ENCODE assay signal across 23 cellular contexts in genomic region chr12:14278294-14278953, GRCh38.
DNase-seq lines count a peak whose midpoint lies in the region; ATAC-seq, FAIRE-seq and TF ChIP-seq lines count a peak whose summit lies in the region.
"Had no signal": no experiment of that assay in that cellular context is flagged by ENCODE, and none has a peak within 500 bp of the region (broad histone marks: within the 10 kb centered on the region; RNA-seq: fewer than 3 reads in every experiment).

No MANE protein-coding gene starts in this region.

- H3K27me3 Mint-ChIP-seq in CD14-positive monocyte (ENCODE audit: low read depth in 3 of 3), result peaks cover 0 to 6% (median 1%) of the 10 kb centered on the region in 3 donors
- H3K27me3 Mint-ChIP-seq: T-cell had no signal

- no peak for TF ChIP-seq CTCF in HepG2 (CRISPR knock-in tag; IDR thresholded peaks at IDR 0.05)
- TF ChIP-seq CTCF in right lobe of liver (IDR thresholded peaks at IDR 0.05), result no peak
- TF ChIP-seq CTCF in K562 (IDR thresholded peaks at IDR 0.05 in 2 of 3, conservative IDR thresholded peaks at IDR 0.05 in 1 of 3; ENCODE audit: insufficient read depth in 2 of 3, low read depth in 1 of 3, low read length in 3 of 3), result no peak
- TF ChIP-seq CTCF in testis (IDR thresholded peaks at IDR 0.05), result no peak
- TF ChIP-seq CTCF in CD14-positive monocyte (IDR thresholded peaks at IDR 0.05), result no peak

- H3K9ac ChIP-seq in HepG2 (ENCODE audit: insufficient read depth, low read depth, low read length) (no peak overlapping the region), K562 (ENCODE audit: insufficient read depth in 1 of 2, low read depth in 2 of 2, low read length in 2 of 2) (no peak overlapping the region)

- H3K4me2 ChIP-seq in HepG2 (ENCODE audit: low read depth, low read length) (no peak overlapping the region), K562 (ENCODE audit: insufficient read depth, low read length) (no peak overlapping the region)

- in situ Hi-C loops in HepG2 (cut with HindIII; ENCODE audit: extremely low pct_ligation_motif_present, low pct_unique_long_range_greater_than_20kb) (no loop called here), K562 (cut with MboI) (no loop called here)

- ATAC-seq in HepG2, result no peak
- ATAC-seq in right lobe of liver, result no peak
- peak; percentile 36 for ATAC-seq in HG03378 (IDR thresholded peaks at IDR 0.05; ENCODE audit: unreplicated experiment)
- ATAC-seq in K562, result no peak
- ATAC-seq: T-cell had no signal

- no peak for TF ChIP-seq POLR2A in HepG2 (IDR thresholded peaks at IDR 0.05; ENCODE audit: insufficient read depth in 1 of 2, low read depth in 2 of 2, low read length in 2 of 2)
- TF ChIP-seq POLR2A in right lobe of liver (IDR thresholded peaks at IDR 0.05), result no peak
- no peak for TF ChIP-seq POLR2A in K562 (conservative IDR thresholded peaks at IDR 0.05)
- no peak for TF ChIP-seq POLR2A in testis (IDR thresholded peaks at IDR 0.05)

- no peak overlapping the region for H2AFZ ChIP-seq in HepG2 (ENCODE audit: low read length)
- no peak overlapping the region for H2AFZ ChIP-seq in K562 (ENCODE audit: low read depth, low read length)

- POLR2A ChIA-PET in HepG2 (lab: Yijun Ruan, JAX) (no interaction called here), K562 (lab: Yijun Ruan, JAX) (no interaction called here)

- FAIRE-seq in HepG2 (lab: Jason Lieb, UNC) (no peak), K562 (lab: Jason Lieb, UNC) (no peak)
- FAIRE-seq: endometrium, frontal cortex had no signal

- TF ChIP-seq RAD21 in HepG2 (CRISPR knock-in tag; IDR thresholded peaks at IDR 0.05), result no peak
- no peak for TF ChIP-seq RAD21 in K562 (CRISPR knock-in tag; conservative IDR thresholded peaks at IDR 0.05 in 1 of 2, IDR thresholded peaks at IDR 0.05 in 1 of 2)

- H3K36me3 ChIP-seq in HepG2 (replicated peaks in 1 of 2; ENCODE audit: control insufficient read depth in 1 of 2, insufficient read depth in 2 of 2, low read length in 2 of 2), result no peaks in the 10 kb centered on the region
- H3K36me3 ChIP-seq in right lobe of liver, result no peaks in the 10 kb centered on the region
- no peaks in the 10 kb centered on the region for H3K36me3 ChIP-seq in K562 (ENCODE audit: control insufficient read depth, insufficient read depth, low read length)
- no peaks in the 10 kb centered on the region for H3K36me3 ChIP-seq in testis (ENCODE audit: low read depth, missing control alignments)
- H3K36me3 ChIP-seq: sigmoid colon had no signal

- H3K4me3 ChIP-seq in HepG2 (replicated peaks in 1 of 3; ENCODE audit: insufficient read depth in 1 of 3, low read depth in 2 of 3, low read length in 3 of 3) (no peak overlapping the region), right lobe of liver (no peak overlapping the region), K562 (no peak overlapping the region), testis (no peak overlapping the region)
- H3K4me3 ChIP-seq: lung, sigmoid colon had no signal

- H3K79me2 ChIP-seq in HepG2 (ENCODE audit: insufficient read depth, low read length), result no peaks in the 10 kb centered on the region
- no peaks in the 10 kb centered on the region for H3K79me2 ChIP-seq in K562 (ENCODE audit: control insufficient read depth, insufficient read depth, low read length)

- no TSS peak for BruUV-seq in HepG2 (replicated peaks; lab: Mats Ljungman, UMichigan)
- BruUV-seq in K562 (replicated peaks; lab: Mats Ljungman, UMichigan), result no TSS peak

- TF ChIP-seq EP300 in HepG2 (IDR thresholded peaks at IDR 0.05; ENCODE audit: low read depth in 2 of 2, low read length in 2 of 2), result no peak
- no peak for TF ChIP-seq EP300 in HepG2 (CRISPR knock-in tag; IDR thresholded peaks at IDR 0.05; ENCODE audit: borderline replicate concordance)
- no peak for TF ChIP-seq EP300 in K562 (IDR thresholded peaks at IDR 0.05; ENCODE audit: low read length)

- H3K9me3 ChIP-seq in HepG2 (ENCODE audit: low read length), result no peaks in the 10 kb centered on the region
- H3K9me3 ChIP-seq in right lobe of liver, result no peaks in the 10 kb centered on the region
- H3K9me3 ChIP-seq in K562 (replicated peaks; ENCODE audit: control insufficient read depth, insufficient read depth, low read depth, low read length), result peaks cover 9% of the 10 kb centered on the region
- no peaks in the 10 kb centered on the region for H3K9me3 ChIP-seq in testis
- H3K9me3 ChIP-seq: sigmoid colon had no signal

- no peaks in the 10 kb centered on the region for H3K27me3 ChIP-seq in HepG2 (ENCODE audit: control insufficient read depth in 1 of 2, insufficient read depth in 2 of 2, low read length in 2 of 2)
- no peaks in the 10 kb centered on the region for H3K27me3 ChIP-seq in right lobe of liver
- H3K27me3 ChIP-seq in K562 (ENCODE audit: control insufficient read depth in 2 of 2, insufficient read depth in 2 of 2, low read length in 2 of 2), result no peaks in the 10 kb centered on the region
- H3K27me3 ChIP-seq in testis, result no peaks in the 10 kb centered on the region
- H3K27me3 ChIP-seq: sigmoid colon had no signal

- CTCF ChIA-PET in HepG2 (lab: Yijun Ruan, JAX; ENCODE audit: low intra/inter-chr PET ratio, low total read pairs), result no interaction called here
- CTCF ChIA-PET in K562 (lab: Yijun Ruan, JAX; ENCODE audit: low intra/inter-chr PET ratio), result no interaction called here

- H3K27ac Mint-ChIP-seq in CD14-positive monocyte, result no peak overlapping the region
- H3K27ac Mint-ChIP-seq: H9, T-cell had no signal

- peaks cover 2% of the 10 kb centered on the region for H3K4me1 ChIP-seq in HepG2 (ENCODE audit: insufficient read depth, low read length)
- H3K4me1 ChIP-seq in right lobe of liver, result no peaks in the 10 kb centered on the region
- H3K4me1 ChIP-seq in K562 (replicated peaks in 1 of 2; ENCODE audit: control insufficient read depth in 2 of 2, insufficient read depth in 2 of 2, low read length in 2 of 2), result peaks cover 0 to 6% of the 10 kb centered on the region in 2 experiments; a peak in 4 of 5 replicates
- H3K4me1 ChIP-seq in testis, result no peaks in the 10 kb centered on the region

- 0% methylated on average over 1 of the region's 1 CpG for WGBS in HepG2 (ENCODE audit: low lambda C conversion rate)
- WGBS in right lobe of liver (ENCODE audit: insufficient coverage, low coverage, low lambda C conversion rate, missing lambda C conversion rate), result 82% methylated on average over 1 of the region's 1 CpG
- WGBS in K562 (ENCODE audit: insufficient coverage, low coverage, missing lambda C conversion rate), result 63% methylated on average over 1 of the region's 1 CpG
- WGBS in testis, 2 donors, result 40 to 41% methylated on average over 1 of the region's 1 CpG

- no peak overlapping the region for H3K4me3 Mint-ChIP-seq in CD14-positive monocyte
- H3K4me3 Mint-ChIP-seq: H9, neural crest cell, T-cell had no signal

- no peak for DNase-seq in HepG2 (ENCODE audit: low spot score)
- DNase-seq in right lobe of liver, result no peak
- DNase-seq in K562 (ENCODE audit: extremely low read depth in 1 of 4, low spot score in 3 of 4), result no peak
- peak; percentile 43 for DNase-seq in testis
- no peak for DNase-seq in AG08395 (ENCODE audit: low spot score)
- DNase-seq in foreskin melanocyte, result no peak
- DNase-seq in CD14-positive monocyte (ENCODE audit: low spot score), result no peak
- DNase-seq: ACHN; activated CD4-positive, CD25-positive, alpha-beta regulatory T cell; H9; NCI-H2029; NCI-H526 treated with DMSO at 0.1 percent for 48 hours; sigmoid colon; stimulated activated CD4-positive, alpha-beta T cell treated with anti-CD3 and anti-CD28 coated beads, Interleukin-2, amount 100 ng/mL, for 48 hours; stimulated activated CD8-positive, alpha-beta memory T cell treated with anti-CD3 and anti-CD28 coated beads, Interleukin-4, amount 100 ng/mL, for 48 hours; T-cell; trophoblast cell had no signal

- intact Hi-C loops in HepG2 (cut with micrococcal nuclease; ENCODE audit: unreplicated experiment) (no loop called here), right lobe of liver (cut with DNase I) (no loop called here), K562 (cut with micrococcal nuclease) (no loop called here), testis (cut with DNase I; ENCODE audit: low total_unique reads) (no loop called here), CD14-positive monocyte (cut with micrococcal nuclease) (no loop called here)

- H3K9me3 Mint-ChIP-seq in CD14-positive monocyte, result peaks cover 8 to 41% (median 35%) of the 10 kb centered on the region in 7 donors

- no peaks in the 10 kb centered on the region for H3K9me1 ChIP-seq in K562 (ENCODE audit: control insufficient read depth, insufficient read depth, low read length)

- H3K4me1 Mint-ChIP-seq in CD14-positive monocyte, result peaks cover 22% of the 10 kb centered on the region

- H3K27ac ChIP-seq in HepG2 (ENCODE audit: extremely low read length, insufficient read depth, low read length) (no peak overlapping the region), right lobe of liver (no peak overlapping the region), K562 (ENCODE audit: extremely low read depth, low read depth, low read length) (no peak overlapping the region), testis (peak overlapping the region; percentile 13 to 66)
- H3K27ac ChIP-seq: RWPE1 had no signal

- H4K20me1 ChIP-seq in HepG2 (ENCODE audit: insufficient read depth, low read length) (no peaks in the 10 kb centered on the region), K562 (replicated peaks; ENCODE audit: control insufficient read depth, insufficient read depth, low read length) (no peaks in the 10 kb centered on the region)

- peaks cover 3 to 7% of the 10 kb centered on the region in 2 donors for H3K36me3 Mint-ChIP-seq in CD14-positive monocyte
- H3K36me3 Mint-ChIP-seq: T-cell had no signal

TF ChIP-seq in HepG2, 621 proteins besides CTCF, POLR2A, EP300 and RAD21 (continues in another document):
- TF ChIP-seq CEBPB (IDR thresholded peaks at IDR 0.05; ENCODE audit: borderline replicate concordance, low read depth, low read length), result 0 out of 2 replicates have a peak, but pooled peaks have one; percentile 21

TF ChIP-seq in K562, 482 proteins besides CTCF, POLR2A, EP300 and RAD21:
- TF ChIP-seq EP400 (IDR thresholded peaks at IDR 0.05) (no peak), CEBPB (tag; IDR thresholded peaks at IDR 0.05) (peak; percentile 37; the same call in 1 of the 2 replicates), HDAC1 (IDR thresholded peaks at IDR 0.05) (no peak), ZNF583 (CRISPR knock-in tag; IDR thresholded peaks at IDR 0.05) (no peak)

Comparison
In these comparisons a context has a peak if more than half of its experiments do, and no peak if none do; other contexts are left out.
1. H3K27ac ChIP-seq: peak in testis (2 of 2); none in HepG2 (single experiment), right lobe of liver (0 of 3) and K562 (single experiment).
2. Of the 241 proteins assayed by ChIP-seq in both HepG2 and K562: peak only in HepG2: none; only in K562: none; in both: CEBPB; in neither: 240.